In genomic region chr15:72475674-72476073, GRCh38 we compare ENCODE assay signal across 1 cellular context.
TF ChIP-seq lines count a peak whose summit lies in the region.

No MANE protein-coding gene starts in this region.

TF ChIP-seq in HCT116, 20 proteins besides CTCF, POLR2A, EP300 and RAD21 (continued from another document):
- no peak for TF ChIP-seq EZH2phosphoT487 (IDR thresholded peaks at IDR 0.05; ENCODE audit: borderline replicate concordance)
- no peak for TF ChIP-seq CBX3 (IDR thresholded peaks at IDR 0.05; ENCODE audit: low read depth)
- TF ChIP-seq CEBPB (IDR thresholded peaks at IDR 0.05; ENCODE audit: low read depth) = no peak
- no peak for TF ChIP-seq SIN3A (IDR thresholded peaks at IDR 0.05; ENCODE audit: low read depth)
- TF ChIP-seq EGR1 (IDR thresholded peaks at IDR 0.05; ENCODE audit: low read depth) = no peak
- TF ChIP-seq ELF1 (IDR thresholded peaks at IDR 0.05; ENCODE audit: borderline replicate concordance, low read depth) = no peak
- no peak for TF ChIP-seq SRF (IDR thresholded peaks at IDR 0.05; ENCODE audit: low read depth)
- TF ChIP-seq MAX (IDR thresholded peaks at IDR 0.05) = no peak
- TF ChIP-seq EZH2 (IDR thresholded peaks at IDR 0.05) = no peak
- TF ChIP-seq YY1 (IDR thresholded peaks at IDR 0.05; ENCODE audit: extremely low read depth, insufficient replicate concordance, low read depth, low read length) = no peak
- no peak for TF ChIP-seq ZNF274 (IDR thresholded peaks at IDR 0.05; ENCODE audit: low read depth, low read length)
- TF ChIP-seq SP1 (IDR thresholded peaks at IDR 0.05; ENCODE audit: low read depth) = no peak
